8 cellular contexts compared by ENCODE assay signal in genomic region chr19:11382898-11383705, GRCh38. TPM values are rescaled to one million over a fixed set of nuclear protein-coding genes. Genes with fewer than 3 reads are reported as not detected.
DNase-seq lines count a peak whose midpoint lies in the region; ATAC-seq and TF ChIP-seq lines count a peak whose summit lies in the region.

No MANE protein-coding gene starts in this region.

- no peaks in the 10 kb centered on the region for H4K20me1 ChIP-seq in SK-N-SH (ENCODE audit: insufficient read depth)

- no peak overlapping the region for H3K9ac ChIP-seq in HUES64 (ENCODE audit: low read depth, low read length)
- H3K9ac ChIP-seq in SK-N-SH, result no peak overlapping the region

- peaks cover 19% of the 10 kb centered on the region for H3K27me3 Mint-ChIP-seq in CD8-positive, alpha-beta T cell (ENCODE audit: low read depth)
- no peaks in the 10 kb centered on the region for H3K27me3 Mint-ChIP-seq in MCF 10A (ENCODE audit: insufficient read depth, unreplicated experiment)

- peaks cover 22% of the 10 kb centered on the region for H3F3A ChIP-seq in SK-N-SH (replicated peaks; ENCODE audit: insufficient read depth)

- no TSS peak for BruUV-seq in MCF 10A (replicated peaks; lab: Mats Ljungman, UMichigan)

- H3K36me3 Mint-ChIP-seq in CD8-positive, alpha-beta T cell, result peaks cover 2% of the 10 kb centered on the region
- H3K36me3 Mint-ChIP-seq in MCF 10A (ENCODE audit: insufficient read depth, unreplicated experiment), result no peaks in the 10 kb centered on the region

- H3K4me1 Mint-ChIP-seq in CD8-positive, alpha-beta T cell (ENCODE audit: low read depth), result peaks cover 37% of the 10 kb centered on the region
- peaks cover 24% of the 10 kb centered on the region for H3K4me1 Mint-ChIP-seq in MCF 10A (ENCODE audit: insufficient read depth, unreplicated experiment)

- TF ChIP-seq RAD21 in SK-N-SH (IDR thresholded peaks at IDR 0.05; ENCODE audit: low read length), result peak; percentile 37

- TF ChIP-seq CTCF in CD8-positive, alpha-beta T cell (IDR thresholded peaks at IDR 0.05), result peak; percentile 51
- TF ChIP-seq CTCF in SK-N-SH (IDR thresholded peaks at IDR 0.05) (peak; percentile 72), MCF 10A (IDR thresholded peaks at IDR 0.05; ENCODE audit: unreplicated experiment) (peak; percentile 61)

- peak overlapping the region; percentile 4; the same call in 1 of the 2 replicates for H2AFZ ChIP-seq in SK-N-SH (ENCODE audit: low read depth)

- H3K4me2 ChIP-seq in SK-N-SH, result peak overlapping the region; percentile 76

- CTCF ChIA-PET in CD8-positive, alpha-beta T cell (lab: Charles Lee), result interaction anchor here (0.6 to 2.0 kb wide), 16 partner anchors 8 to 420 kb away, joined by 3 to 6 read pairs (median 4); partner anchors contain the start of gene SWSAP1
- CTCF ChIA-PET in SK-N-SH (lab: Yijun Ruan, JAX) (interaction anchor here (0.7 to 6.4 kb wide), 27 partner anchors 9 to 145 kb away, joined by 3 to 85 read pairs (median 5); partner anchors contain the start of genes ECSIT, ELAVL3, ODAD3 and PRKCSH), MCF 10A (lab: Yijun Ruan, JAX) (interaction anchor here (0.7 to 1.8 kb wide), 5 partner anchors 8 to 99 kb away, joined by 3 to 8 read pairs (median 3); no protein-coding TSS in a partner anchor)

- H3K4me1 ChIP-seq in CD8-positive, alpha-beta T cell (ENCODE audit: insufficient read depth, low read length), result peaks cover 37% of the 10 kb centered on the region
- H3K4me1 ChIP-seq in HUES64 (ENCODE audit: insufficient read depth, low read length) (peaks cover 4% of the 10 kb centered on the region; the same call in 1 of the 2 replicates), SK-N-SH (ENCODE audit: control insufficient read depth in 1 of 2, insufficient read depth in 2 of 2, low read depth in 1 of 2, low read length in 1 of 2) (peaks cover 4 to 14% of the 10 kb centered on the region in 2 experiments; a peak in 3 of 4 replicates)

- no peak overlapping the region for H3K27ac Mint-ChIP-seq in CD8-positive, alpha-beta T cell
- H3K27ac Mint-ChIP-seq in MCF 10A (ENCODE audit: low read depth, unreplicated experiment), result no peak overlapping the region

- ATAC-seq in CD8-positive, alpha-beta T cell, result no peak
- ATAC-seq in GM18517 (IDR thresholded peaks at IDR 0.05; ENCODE audit: unreplicated experiment) (no peak), GM18873 (IDR thresholded peaks at IDR 0.05; ENCODE audit: low FRiP score, unreplicated experiment) (no peak)

- peak overlapping the region; percentile 58 for H3K4me3 Mint-ChIP-seq in CD8-positive, alpha-beta T cell
- H3K4me3 Mint-ChIP-seq in MCF 10A (ENCODE audit: unreplicated experiment), result no peak overlapping the region

- H3K27me3 ChIP-seq in CD8-positive, alpha-beta T cell (ENCODE audit: insufficient read depth, low read length), result peaks cover 6% of the 10 kb centered on the region
- H3K27me3 ChIP-seq in HUES64 (ENCODE audit: insufficient read depth, low read length) (peaks cover 13% of the 10 kb centered on the region; the same call in 1 of the 2 replicates), SK-N-SH (ENCODE audit: insufficient read depth) (no peaks in the 10 kb centered on the region)

- H3K4me3 ChIP-seq in CD8-positive, alpha-beta T cell (ENCODE audit: low read depth, low read length), result peak overlapping the region; percentile 14
- H3K4me3 ChIP-seq in HUES64 (ENCODE audit: low read length) (peak overlapping the region; percentile 63), SK-N-SH (ENCODE audit: low read depth in 2 of 2, low read length in 1 of 2) (peak overlapping the region; percentile 51 to 54)

- no peaks in the 10 kb centered on the region for H3K36me3 ChIP-seq in CD8-positive, alpha-beta T cell (ENCODE audit: insufficient read depth, low read length)
- H3K36me3 ChIP-seq in HUES64 (ENCODE audit: insufficient read depth, low read length), result no peaks in the 10 kb centered on the region
- H3K36me3 ChIP-seq in SK-N-SH (replicated peaks in 1 of 2; ENCODE audit: control insufficient read depth in 1 of 2, insufficient read depth in 2 of 2, low read length in 1 of 2), result no peaks in the 10 kb centered on the region

- no peak overlapping the region for H3K27ac ChIP-seq in CD8-positive, alpha-beta T cell (ENCODE audit: low read depth, low read length)
- no peak overlapping the region for H3K27ac ChIP-seq in HUES64 (ENCODE audit: low read depth, low read length)
- H3K27ac ChIP-seq in SK-N-SH (ENCODE audit: low read depth in 2 of 2, low read length in 1 of 2), result peak overlapping the region in 1 of 2 experiments; percentile 84; a peak in 2 of 4 replicates

- intact Hi-C loops in CD8-positive, alpha-beta T cell (cut with DNase I, micrococcal nuclease), result loop anchor here (5.0 kb wide), 4 partner anchors 39 to 731 kb away; partner anchors contain the start of genes ILF3 (in 1 of the 2), SMARCA4 (in 1 of the 2) and ZNF627 (in 1 of the 2)
- intact Hi-C loops in MCF 10A (cut with micrococcal nuclease), result no loop called here

- DNase-seq in CD8-positive, alpha-beta T cell, result peak in 5 of 7 experiments; percentile 18 to 55 (median 43)
- DNase-seq in SK-N-SH (peak; percentile 74), MCF 10A (ENCODE audit: unreplicated experiment) (no peak), kidney tubule cell (ENCODE audit: low spot score) (peak; percentile 48)
- DNase-seq in stimulated activated CD8-positive, alpha-beta memory T cell treated with anti-CD3 and anti-CD28 coated beads, Interleukin-15, amount 100 ng/mL, for 48 hours (ENCODE audit: low read depth in 2 of 2), result peak; percentile 23 to 47

- H3K9me3 Mint-ChIP-seq in CD8-positive, alpha-beta T cell, result no peaks in the 10 kb centered on the region
- H3K9me3 Mint-ChIP-seq in MCF 10A (ENCODE audit: unreplicated experiment), result no peaks in the 10 kb centered on the region

- TF ChIP-seq EP300 in SK-N-SH (IDR thresholded peaks at IDR 0.05; ENCODE audit: borderline replicate concordance in 1 of 2, low read depth in 1 of 2, low read length in 1 of 2), result no peak

- H3K9me3 ChIP-seq in CD8-positive, alpha-beta T cell (ENCODE audit: low read length), result no peaks in the 10 kb centered on the region
- H3K9me3 ChIP-seq in HUES64 (ENCODE audit: insufficient read depth, low read depth, low read length), result no peaks in the 10 kb centered on the region
- no peaks in the 10 kb centered on the region for H3K9me3 ChIP-seq in SK-N-SH

- POLR2A ChIA-PET in CD8-positive, alpha-beta T cell (lab: Charles Lee), result interaction anchor here (0.6 to 2.4 kb wide), 2 partner anchors 9 to 22 kb away, joined by 3 to 17 read pairs; partner anchors contain the start of gene SWSAP1
- POLR2A ChIA-PET in SK-N-SH (lab: Yijun Ruan, JAX), result interaction anchor here (0.8 to 4.3 kb wide), 10 partner anchors 8 to 99 kb away, joined by 3 to 30 read pairs (median 7); partner anchors contain the start of genes ELAVL3, ODAD3, PRKCSH and RGL3
- POLR2A ChIA-PET in MCF 10A (lab: Yijun Ruan, JAX), result no interaction called here

- H3K79me2 ChIP-seq in SK-N-SH (ENCODE audit: insufficient read depth), result peaks cover 12% of the 10 kb centered on the region; the same call in 1 of the 2 replicates

- no peaks in the 10 kb centered on the region for H3K9me2 ChIP-seq in SK-N-SH

- under 1% methylated on average over 60 of the region's 65 CpGs for WGBS in HUES64
- WGBS in SK-N-SH (ENCODE audit: low lambda C conversion rate), result 0% methylated on average over 3 of the region's 65 CpGs

TF ChIP-seq in SK-N-SH, 30 proteins besides CTCF, POLR2A, EP300 and RAD21:
- TF ChIP-seq SMC3 (IDR thresholded peaks at IDR 0.05; ENCODE audit: low read depth, low read length), result 0 out of 2 replicates have a peak, but pooled peaks have one; percentile 6
- no peak for TF ChIP-seq FOSL2 (IDR thresholded peaks at IDR 0.05; ENCODE audit: borderline replicate concordance, low read depth)
- TF ChIP-seq CHD2 (IDR thresholded peaks at IDR 0.05; ENCODE audit: low read length, partially characterized antibody), result peak; percentile 10
- 0 out of 2 replicates have a peak, but pooled peaks have one; percentile 34 for TF ChIP-seq RCOR1 (IDR thresholded peaks at IDR 0.05; ENCODE audit: low read length)
- no peak for TF ChIP-seq MEF2A (IDR thresholded peaks at IDR 0.05; ENCODE audit: borderline replicate concordance, low read depth)
TF ChIP-seq in SK-N-SH: peak in this region for 3.

RNA-seq across cellular contexts. Expression of gene EPOR, which starts 1.0 kb away (rescaled TPM):
- total RNA-seq in CD8-positive, alpha-beta T cell, result 1 to 10 TPM; 9.1 to 9.5 TPM
- 4.4 TPM for polyA plus RNA-seq in HUES64 (2013, experiment 1 of 2)
- polyA plus RNA-seq in HUES64 (2013, experiment 2 of 2), result 4.7 TPM
- polyA plus RNA-seq in SK-N-SH (2012; rRNA removed), result 15.4 and 16.8 TPM in 2 replicates
- 5.3 and 7.9 TPM in 2 replicates for polyA plus RNA-seq in SK-N-SH (2012; cell fraction: cytosol; rRNA removed)
- 79.3 and 81.6 TPM in 2 replicates for polyA plus RNA-seq in SK-N-SH (2012; cell fraction: nucleus; rRNA removed)
- total RNA-seq in MCF 10A (2022), result 1.7 and 2.7 TPM in 2 replicates

RNA-seq across cellular contexts. Expression of gene SWSAP1, which starts 8.6 kb away (rescaled TPM):
- 1 to 10 TPM; 2.2 to 2.4 TPM for total RNA-seq in CD8-positive, alpha-beta T cell
- 3.6 TPM for polyA plus RNA-seq in HUES64 (2013, experiment 1 of 2)
- 3.0 TPM for polyA plus RNA-seq in HUES64 (2013, experiment 2 of 2)
- 2.8 and 3.0 TPM in 2 replicates for polyA plus RNA-seq in SK-N-SH (2012; rRNA removed)
- polyA plus RNA-seq in SK-N-SH (2012; cell fraction: cytosol; rRNA removed), result 1.5 and 2.2 TPM in 2 replicates
- polyA plus RNA-seq in SK-N-SH (2012; cell fraction: nucleus; rRNA removed), result 5.3 and 6.2 TPM in 2 replicates
- 1.0 and 1.4 TPM in 2 replicates for total RNA-seq in MCF 10A (2022)

RNA-seq across cellular contexts. Expression of gene PLPPR2, which starts 27.9 kb away (rescaled TPM):
- 1 to 10 TPM; 6.0 to 6.2 TPM for total RNA-seq in CD8-positive, alpha-beta T cell
- polyA plus RNA-seq in HUES64 (2013, experiment 1 of 2), result 4.8 TPM
- polyA plus RNA-seq in HUES64 (2013, experiment 2 of 2), result 6.3 TPM
- 18.9 and 26.2 TPM in 2 replicates for polyA plus RNA-seq in SK-N-SH (2012; rRNA removed)
- 10.6 and 17.6 TPM in 2 replicates for polyA plus RNA-seq in SK-N-SH (2012; cell fraction: cytosol; rRNA removed)
- 54.9 and 71.2 TPM in 2 replicates for polyA plus RNA-seq in SK-N-SH (2012; cell fraction: nucleus; rRNA removed)
- total RNA-seq in MCF 10A (2022), result 19.5 and 24.2 TPM in 2 replicates

RNA-seq across cellular contexts. Expression of gene RGL3, which starts 36.0 kb away (rescaled TPM):
- not detected for total RNA-seq in CD8-positive, alpha-beta T cell
- polyA plus RNA-seq in HUES64 (2013, experiment 1 of 2), result 9.8 TPM
- 12.3 TPM for polyA plus RNA-seq in HUES64 (2013, experiment 2 of 2)
- 13.3 and 13.5 TPM in 2 replicates for polyA plus RNA-seq in SK-N-SH (2012; rRNA removed)
- polyA plus RNA-seq in SK-N-SH (2012; cell fraction: cytosol; rRNA removed), result 2.1 and 2.9 TPM in 2 replicates
- polyA plus RNA-seq in SK-N-SH (2012; cell fraction: nucleus; rRNA removed), result 140 and 202 TPM in 2 replicates
- total RNA-seq in MCF 10A (2022), result not detected in 2 replicates

RNA-seq across cellular contexts. Expression of gene CCDC159, which starts 36.8 kb away (rescaled TPM):
- 10 to 100 TPM; 26.9 to 36.4 TPM for total RNA-seq in CD8-positive, alpha-beta T cell
- 4.2 TPM for polyA plus RNA-seq in HUES64 (2013, experiment 1 of 2)
- 4.9 TPM for polyA plus RNA-seq in HUES64 (2013, experiment 2 of 2)
- 25.2 and 30.1 TPM in 2 replicates for polyA plus RNA-seq in SK-N-SH (2012; rRNA removed)
- 11.0 and 15.1 TPM in 2 replicates for polyA plus RNA-seq in SK-N-SH (2012; cell fraction: cytosol; rRNA removed)
- polyA plus RNA-seq in SK-N-SH (2012; cell fraction: nucleus; rRNA removed), result 160 and 203 TPM in 2 replicates
- total RNA-seq in MCF 10A (2022), result 17.2 and 18.2 TPM in 2 replicates
